Comparison of ENCODE assay signal across 15 cellular contexts in genomic region chr9:31587176-31587575, GRCh38.
DNase-seq lines count a peak whose midpoint lies in the region; TF ChIP-seq lines count a peak whose summit lies in the region.
"Had no signal": no experiment of that assay in that cellular context is flagged by ENCODE, and none has a peak within 500 bp of the region (broad histone marks: within the 10 kb centered on the region; RNA-seq: fewer than 3 reads in every experiment).

No MANE protein-coding gene starts in this region.

- H3K27me3 ChIP-seq in MG63, result no peaks in the 10 kb centered on the region

- H3K4me3 ChIP-seq in epithelial cell of esophagus (ENCODE audit: low read length) (no peak overlapping the region), MG63 (no peak overlapping the region)

- TF ChIP-seq CTCF in epithelial cell of esophagus (IDR thresholded peaks at IDR 0.05; ENCODE audit: insufficient read depth, low read depth, low read length, missing control alignments), result no peak

- DNase-seq in NCI-H748 (lab: John Stamatoyannopoulos, UW; ENCODE audit: unreplicated experiment) (peak; percentile 5), NCI-H748 treated with DMSO at 0.1 percent for 48 hours (lab: John Stamatoyannopoulos, UW) (no peak), NCI-H345 treated with DMSO at 0.1 percent for 48 hours (lab: John Stamatoyannopoulos, UW; ENCODE audit: unreplicated experiment) (peak; percentile 6), epithelial cell of esophagus (ENCODE audit: low read depth) (peak; percentile 66), retina (peak; percentile 43), MG63 (no peak), NCI-H2107 (lab: John Stamatoyannopoulos, UW) (no peak)
- no peak for DNase-seq in stimulated activated CD4-positive, alpha-beta T cell treated with anti-CD3 and anti-CD28 coated beads, Interleukin-12 subunit alpha, Interleukin-12 subunit beta, amount 100 ng/mL, for 4 hours
- DNase-seq: CD4-positive, alpha-beta T cell; COR-L47; Kasumi-1; NCI-H226; NK-92 treated with Interleukin-12 subunit alpha and Interleukin-12 subunit beta, amount 100 ng/mL, for 24 hours; SIG-M5; T-cell had no signal

- H3K36me3 ChIP-seq in MG63, result no peaks in the 10 kb centered on the region

- no peaks in the 10 kb centered on the region for H3K9me3 ChIP-seq in MG63

Comparison
In these comparisons a context has a peak if more than half of its experiments do, and no peak if none do; other contexts are left out.
1. DNase-seq: peak in NCI-H748 (single experiment), NCI-H345 treated with DMSO at 0.1 percent for 48 hours (single experiment), epithelial cell of esophagus (single experiment) and retina (single experiment); none in NCI-H748 treated with DMSO at 0.1 percent for 48 hours (single experiment), stimulated activated CD4-positive, alpha-beta T cell treated with anti-CD3 and anti-CD28 coated beads, Interleukin-12 subunit alpha, Interleukin-12 subunit beta, amount 100 ng/mL, for 4 hours (single experiment), MG63 (single experiment) and NCI-H2107 (single experiment).